2 cellular contexts compared by ENCODE assay signal in the genomic region with DNA sequence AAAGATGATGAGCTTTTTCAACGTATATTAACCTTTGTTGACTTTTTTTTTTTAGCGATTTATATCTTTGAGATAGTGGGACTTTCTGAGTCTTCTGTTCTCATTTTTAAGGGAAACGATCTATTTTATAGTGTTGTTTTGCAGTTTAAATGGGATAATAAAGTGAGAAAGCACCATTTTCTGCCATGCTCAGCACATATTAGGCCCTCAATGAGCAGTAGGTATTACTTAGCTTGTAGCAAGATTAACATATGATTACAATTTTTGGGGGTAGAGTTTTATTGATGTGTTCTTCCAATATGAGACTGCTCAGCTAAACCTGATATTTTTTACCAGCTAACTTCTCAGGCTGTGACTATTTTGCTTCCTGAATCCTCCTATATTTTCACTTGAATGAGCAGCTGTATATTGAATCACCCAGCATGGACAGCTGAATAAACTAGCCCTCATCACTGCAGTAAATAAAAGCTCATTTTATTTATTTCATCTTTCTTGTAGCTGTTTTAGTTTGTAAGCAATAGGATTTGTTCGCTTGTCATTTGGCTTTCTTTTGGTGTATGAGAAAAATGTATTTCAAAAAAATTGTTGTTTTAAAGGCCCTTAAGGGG.
TF ChIP-seq lines count a peak whose summit lies in the region.

No MANE protein-coding gene starts in this region.

TF ChIP-seq in GM23338, 12 proteins besides CTCF, POLR2A, EP300 and RAD21 (continues in another document):
- TF ChIP-seq ZNF331 (CRISPR knock-in tag; IDR thresholded peaks at IDR 0.05; ENCODE audit: low read depth) (no peak), EZH2phosphoT487 (IDR thresholded peaks at IDR 0.05; ENCODE audit: unreplicated experiment) (no peak), NANOG (IDR thresholded peaks at IDR 0.05; ENCODE audit: borderline replicate concordance) (no peak), POLR2AphosphoS5 (IDR thresholded peaks at IDR 0.05; ENCODE audit: low read depth) (no peak), EZH2 (IDR thresholded peaks at IDR 0.05; ENCODE audit: low read depth, unreplicated experiment) (no peak), ZNF114 (CRISPR knock-in tag; IDR thresholded peaks at IDR 0.05) (no peak), JUNB (IDR thresholded peaks at IDR 0.05; ENCODE audit: unreplicated experiment) (no peak), STAT1 (IDR thresholded peaks at IDR 0.05; ENCODE audit: unreplicated experiment) (no peak), CREB1 (CRISPR knock-in tag; IDR thresholded peaks at IDR 0.05; ENCODE audit: low read depth) (no peak)
- TF ChIP-seq, protein P1, sequence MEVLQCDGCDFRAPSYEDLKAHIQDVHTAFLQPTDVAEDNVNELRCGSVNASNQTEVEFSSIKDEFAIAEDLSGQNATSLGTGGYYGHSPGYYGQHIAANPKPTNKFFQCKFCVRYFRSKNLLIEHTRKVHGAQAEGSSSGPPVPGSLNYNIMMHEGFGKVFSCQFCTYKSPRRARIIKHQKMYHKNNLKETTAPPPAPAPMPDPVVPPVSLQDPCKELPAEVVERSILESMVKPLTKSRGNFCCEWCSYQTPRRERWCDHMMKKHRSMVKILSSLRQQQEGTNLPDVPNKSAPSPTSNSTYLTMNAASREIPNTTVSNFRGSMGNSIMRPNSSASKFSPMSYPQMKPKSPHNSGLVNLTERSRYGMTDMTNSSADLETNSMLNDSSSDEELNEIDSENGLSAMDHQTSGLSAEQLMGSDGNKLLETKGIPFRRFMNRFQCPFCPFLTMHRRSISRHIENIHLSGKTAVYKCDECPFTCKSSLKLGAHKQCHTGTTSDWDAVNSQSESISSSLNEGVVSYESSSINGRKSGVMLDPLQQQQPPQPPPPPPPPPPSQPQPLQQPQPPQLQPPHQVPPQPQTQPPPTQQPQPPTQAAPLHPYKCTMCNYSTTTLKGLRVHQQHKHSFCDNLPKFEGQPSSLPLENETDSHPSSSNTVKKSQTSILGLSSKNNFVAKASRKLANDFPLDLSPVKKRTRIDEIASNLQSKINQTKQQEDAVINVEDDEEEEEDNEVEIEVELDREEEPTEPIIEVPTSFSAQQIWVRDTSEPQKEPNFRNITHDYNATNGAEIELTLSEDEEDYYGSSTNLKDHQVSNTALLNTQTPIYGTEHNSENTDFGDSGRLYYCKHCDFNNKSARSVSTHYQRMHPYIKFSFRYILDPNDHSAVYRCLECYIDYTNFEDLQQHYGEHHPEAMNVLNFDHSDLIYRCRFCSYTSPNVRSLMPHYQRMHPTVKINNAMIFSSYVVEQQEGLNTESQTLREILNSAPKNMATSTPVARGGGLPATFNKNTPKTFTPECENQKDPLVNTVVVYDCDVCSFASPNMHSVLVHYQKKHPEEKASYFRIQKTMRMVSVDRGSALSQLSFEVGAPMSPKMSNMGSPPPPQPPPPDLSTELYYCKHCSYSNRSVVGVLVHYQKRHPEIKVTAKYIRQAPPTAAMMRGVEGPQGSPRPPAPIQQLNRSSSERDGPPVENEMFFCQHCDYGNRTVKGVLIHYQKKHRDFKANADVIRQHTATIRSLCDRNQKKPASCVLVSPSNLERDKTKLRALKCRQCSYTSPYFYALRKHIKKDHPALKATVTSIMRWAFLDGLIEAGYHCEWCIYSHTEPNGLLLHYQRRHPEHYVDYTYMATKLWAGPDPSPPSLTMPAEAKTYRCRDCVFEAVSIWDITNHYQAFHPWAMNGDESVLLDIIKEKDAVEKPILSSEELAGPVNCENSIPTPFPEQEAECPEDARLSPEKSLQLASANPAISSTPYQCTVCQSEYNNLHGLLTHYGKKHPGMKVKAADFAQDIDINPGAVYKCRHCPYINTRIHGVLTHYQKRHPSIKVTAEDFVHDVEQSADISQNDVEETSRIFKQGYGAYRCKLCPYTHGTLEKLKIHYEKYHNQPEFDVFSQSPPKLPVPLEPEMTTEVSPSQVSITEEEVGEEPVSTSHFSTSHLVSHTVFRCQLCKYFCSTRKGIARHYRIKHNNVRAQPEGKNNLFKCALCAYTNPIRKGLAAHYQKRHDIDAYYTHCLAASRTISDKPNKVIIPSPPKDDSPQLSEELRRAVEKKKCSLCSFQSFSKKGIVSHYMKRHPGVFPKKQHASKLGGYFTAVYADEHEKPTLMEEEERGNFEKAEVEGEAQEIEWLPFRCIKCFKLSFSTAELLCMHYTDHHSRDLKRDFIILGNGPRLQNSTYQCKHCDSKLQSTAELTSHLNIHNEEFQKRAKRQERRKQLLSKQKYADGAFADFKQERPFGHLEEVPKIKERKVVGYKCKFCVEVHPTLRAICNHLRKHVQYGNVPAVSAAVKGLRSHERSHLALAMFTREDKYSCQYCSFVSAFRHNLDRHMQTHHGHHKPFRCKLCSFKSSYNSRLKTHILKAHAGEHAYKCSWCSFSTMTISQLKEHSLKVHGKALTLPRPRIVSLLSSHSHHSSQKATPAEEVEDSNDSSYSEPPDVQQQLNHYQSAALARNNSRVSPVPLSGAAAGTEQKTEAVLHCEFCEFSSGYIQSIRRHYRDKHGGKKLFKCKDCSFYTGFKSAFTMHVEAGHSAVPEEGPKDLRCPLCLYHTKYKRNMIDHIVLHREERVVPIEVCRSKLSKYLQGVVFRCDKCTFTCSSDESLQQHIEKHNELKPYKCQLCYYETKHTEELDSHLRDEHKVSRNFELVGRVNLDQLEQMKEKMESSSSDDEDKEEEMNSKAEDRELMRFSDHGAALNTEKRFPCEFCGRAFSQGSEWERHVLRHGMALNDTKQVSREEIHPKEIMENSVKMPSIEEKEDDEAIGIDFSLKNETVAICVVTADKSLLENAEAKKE (CRISPR knock-in tag; IDR thresholded peaks at IDR 0.05), result no peak
- TF ChIP-seq, protein P2, sequence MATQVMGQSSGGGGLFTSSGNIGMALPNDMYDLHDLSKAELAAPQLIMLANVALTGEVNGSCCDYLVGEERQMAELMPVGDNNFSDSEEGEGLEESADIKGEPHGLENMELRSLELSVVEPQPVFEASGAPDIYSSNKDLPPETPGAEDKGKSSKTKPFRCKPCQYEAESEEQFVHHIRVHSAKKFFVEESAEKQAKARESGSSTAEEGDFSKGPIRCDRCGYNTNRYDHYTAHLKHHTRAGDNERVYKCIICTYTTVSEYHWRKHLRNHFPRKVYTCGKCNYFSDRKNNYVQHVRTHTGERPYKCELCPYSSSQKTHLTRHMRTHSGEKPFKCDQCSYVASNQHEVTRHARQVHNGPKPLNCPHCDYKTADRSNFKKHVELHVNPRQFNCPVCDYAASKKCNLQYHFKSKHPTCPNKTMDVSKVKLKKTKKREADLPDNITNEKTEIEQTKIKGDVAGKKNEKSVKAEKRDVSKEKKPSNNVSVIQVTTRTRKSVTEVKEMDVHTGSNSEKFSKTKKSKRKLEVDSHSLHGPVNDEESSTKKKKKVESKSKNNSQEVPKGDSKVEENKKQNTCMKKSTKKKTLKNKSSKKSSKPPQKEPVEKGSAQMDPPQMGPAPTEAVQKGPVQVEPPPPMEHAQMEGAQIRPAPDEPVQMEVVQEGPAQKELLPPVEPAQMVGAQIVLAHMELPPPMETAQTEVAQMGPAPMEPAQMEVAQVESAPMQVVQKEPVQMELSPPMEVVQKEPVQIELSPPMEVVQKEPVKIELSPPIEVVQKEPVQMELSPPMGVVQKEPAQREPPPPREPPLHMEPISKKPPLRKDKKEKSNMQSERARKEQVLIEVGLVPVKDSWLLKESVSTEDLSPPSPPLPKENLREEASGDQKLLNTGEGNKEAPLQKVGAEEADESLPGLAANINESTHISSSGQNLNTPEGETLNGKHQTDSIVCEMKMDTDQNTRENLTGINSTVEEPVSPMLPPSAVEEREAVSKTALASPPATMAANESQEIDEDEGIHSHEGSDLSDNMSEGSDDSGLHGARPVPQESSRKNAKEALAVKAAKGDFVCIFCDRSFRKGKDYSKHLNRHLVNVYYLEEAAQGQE (IDR thresholded peaks at IDR 0.05; ENCODE audit: unreplicated experiment), result no peak

TF ChIP-seq in WTC11, 78 proteins besides CTCF, POLR2A, EP300 and RAD21 (continues in another document):
- TF ChIP-seq, protein P3, sequence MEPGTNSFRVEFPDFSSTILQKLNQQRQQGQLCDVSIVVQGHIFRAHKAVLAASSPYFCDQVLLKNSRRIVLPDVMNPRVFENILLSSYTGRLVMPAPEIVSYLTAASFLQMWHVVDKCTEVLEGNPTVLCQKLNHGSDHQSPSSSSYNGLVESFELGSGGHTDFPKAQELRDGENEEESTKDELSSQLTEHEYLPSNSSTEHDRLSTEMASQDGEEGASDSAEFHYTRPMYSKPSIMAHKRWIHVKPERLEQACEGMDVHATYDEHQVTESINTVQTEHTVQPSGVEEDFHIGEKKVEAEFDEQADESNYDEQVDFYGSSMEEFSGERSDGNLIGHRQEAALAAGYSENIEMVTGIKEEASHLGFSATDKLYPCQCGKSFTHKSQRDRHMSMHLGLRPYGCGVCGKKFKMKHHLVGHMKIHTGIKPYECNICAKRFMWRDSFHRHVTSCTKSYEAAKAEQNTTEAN (CRISPR knock-in tag; IDR thresholded peaks at IDR 0.05), result no peak
- TF ChIP-seq FOXP1 (CRISPR knock-in tag; IDR thresholded peaks at IDR 0.05; ENCODE audit: borderline replicate concordance), result no peak
- no peak for TF ChIP-seq GTF2I (CRISPR knock-in tag; conservative IDR thresholded peaks at IDR 0.05)
- no peak for TF ChIP-seq ELF4 (CRISPR knock-in tag; IDR thresholded peaks at IDR 0.05; ENCODE audit: low read depth)
- TF ChIP-seq, protein P4, sequence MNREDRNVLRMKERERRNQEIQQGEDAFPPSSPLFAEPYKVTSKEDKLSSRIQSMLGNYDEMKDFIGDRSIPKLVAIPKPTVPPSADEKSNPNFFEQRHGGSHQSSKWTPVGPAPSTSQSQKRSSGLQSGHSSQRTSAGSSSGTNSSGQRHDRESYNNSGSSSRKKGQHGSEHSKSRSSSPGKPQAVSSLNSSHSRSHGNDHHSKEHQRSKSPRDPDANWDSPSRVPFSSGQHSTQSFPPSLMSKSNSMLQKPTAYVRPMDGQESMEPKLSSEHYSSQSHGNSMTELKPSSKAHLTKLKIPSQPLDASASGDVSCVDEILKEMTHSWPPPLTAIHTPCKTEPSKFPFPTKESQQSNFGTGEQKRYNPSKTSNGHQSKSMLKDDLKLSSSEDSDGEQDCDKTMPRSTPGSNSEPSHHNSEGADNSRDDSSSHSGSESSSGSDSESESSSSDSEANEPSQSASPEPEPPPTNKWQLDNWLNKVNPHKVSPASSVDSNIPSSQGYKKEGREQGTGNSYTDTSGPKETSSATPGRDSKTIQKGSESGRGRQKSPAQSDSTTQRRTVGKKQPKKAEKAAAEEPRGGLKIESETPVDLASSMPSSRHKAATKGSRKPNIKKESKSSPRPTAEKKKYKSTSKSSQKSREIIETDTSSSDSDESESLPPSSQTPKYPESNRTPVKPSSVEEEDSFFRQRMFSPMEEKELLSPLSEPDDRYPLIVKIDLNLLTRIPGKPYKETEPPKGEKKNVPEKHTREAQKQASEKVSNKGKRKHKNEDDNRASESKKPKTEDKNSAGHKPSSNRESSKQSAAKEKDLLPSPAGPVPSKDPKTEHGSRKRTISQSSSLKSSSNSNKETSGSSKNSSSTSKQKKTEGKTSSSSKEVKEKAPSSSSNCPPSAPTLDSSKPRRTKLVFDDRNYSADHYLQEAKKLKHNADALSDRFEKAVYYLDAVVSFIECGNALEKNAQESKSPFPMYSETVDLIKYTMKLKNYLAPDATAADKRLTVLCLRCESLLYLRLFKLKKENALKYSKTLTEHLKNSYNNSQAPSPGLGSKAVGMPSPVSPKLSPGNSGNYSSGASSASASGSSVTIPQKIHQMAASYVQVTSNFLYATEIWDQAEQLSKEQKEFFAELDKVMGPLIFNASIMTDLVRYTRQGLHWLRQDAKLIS (CRISPR knock-in tag; IDR thresholded peaks at IDR 0.05; ENCODE audit: borderline replicate concordance), result no peak
- TF ChIP-seq, protein P5, sequence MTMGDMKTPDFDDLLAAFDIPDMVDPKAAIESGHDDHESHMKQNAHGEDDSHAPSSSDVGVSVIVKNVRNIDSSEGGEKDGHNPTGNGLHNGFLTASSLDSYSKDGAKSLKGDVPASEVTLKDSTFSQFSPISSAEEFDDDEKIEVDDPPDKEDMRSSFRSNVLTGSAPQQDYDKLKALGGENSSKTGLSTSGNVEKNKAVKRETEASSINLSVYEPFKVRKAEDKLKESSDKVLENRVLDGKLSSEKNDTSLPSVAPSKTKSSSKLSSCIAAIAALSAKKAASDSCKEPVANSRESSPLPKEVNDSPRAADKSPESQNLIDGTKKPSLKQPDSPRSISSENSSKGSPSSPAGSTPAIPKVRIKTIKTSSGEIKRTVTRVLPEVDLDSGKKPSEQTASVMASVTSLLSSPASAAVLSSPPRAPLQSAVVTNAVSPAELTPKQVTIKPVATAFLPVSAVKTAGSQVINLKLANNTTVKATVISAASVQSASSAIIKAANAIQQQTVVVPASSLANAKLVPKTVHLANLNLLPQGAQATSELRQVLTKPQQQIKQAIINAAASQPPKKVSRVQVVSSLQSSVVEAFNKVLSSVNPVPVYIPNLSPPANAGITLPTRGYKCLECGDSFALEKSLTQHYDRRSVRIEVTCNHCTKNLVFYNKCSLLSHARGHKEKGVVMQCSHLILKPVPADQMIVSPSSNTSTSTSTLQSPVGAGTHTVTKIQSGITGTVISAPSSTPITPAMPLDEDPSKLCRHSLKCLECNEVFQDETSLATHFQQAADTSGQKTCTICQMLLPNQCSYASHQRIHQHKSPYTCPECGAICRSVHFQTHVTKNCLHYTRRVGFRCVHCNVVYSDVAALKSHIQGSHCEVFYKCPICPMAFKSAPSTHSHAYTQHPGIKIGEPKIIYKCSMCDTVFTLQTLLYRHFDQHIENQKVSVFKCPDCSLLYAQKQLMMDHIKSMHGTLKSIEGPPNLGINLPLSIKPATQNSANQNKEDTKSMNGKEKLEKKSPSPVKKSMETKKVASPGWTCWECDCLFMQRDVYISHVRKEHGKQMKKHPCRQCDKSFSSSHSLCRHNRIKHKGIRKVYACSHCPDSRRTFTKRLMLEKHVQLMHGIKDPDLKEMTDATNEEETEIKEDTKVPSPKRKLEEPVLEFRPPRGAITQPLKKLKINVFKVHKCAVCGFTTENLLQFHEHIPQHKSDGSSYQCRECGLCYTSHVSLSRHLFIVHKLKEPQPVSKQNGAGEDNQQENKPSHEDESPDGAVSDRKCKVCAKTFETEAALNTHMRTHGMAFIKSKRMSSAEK (CRISPR knock-in tag; IDR thresholded peaks at IDR 0.05; ENCODE audit: borderline replicate concordance), result no peak
- TF ChIP-seq, protein P6, sequence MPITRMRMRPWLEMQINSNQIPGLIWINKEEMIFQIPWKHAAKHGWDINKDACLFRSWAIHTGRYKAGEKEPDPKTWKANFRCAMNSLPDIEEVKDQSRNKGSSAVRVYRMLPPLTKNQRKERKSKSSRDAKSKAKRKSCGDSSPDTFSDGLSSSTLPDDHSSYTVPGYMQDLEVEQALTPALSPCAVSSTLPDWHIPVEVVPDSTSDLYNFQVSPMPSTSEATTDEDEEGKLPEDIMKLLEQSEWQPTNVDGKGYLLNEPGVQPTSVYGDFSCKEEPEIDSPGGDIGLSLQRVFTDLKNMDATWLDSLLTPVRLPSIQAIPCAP (CRISPR knock-in tag; IDR thresholded peaks at IDR 0.05), result no peak
- TF ChIP-seq, protein P7, sequence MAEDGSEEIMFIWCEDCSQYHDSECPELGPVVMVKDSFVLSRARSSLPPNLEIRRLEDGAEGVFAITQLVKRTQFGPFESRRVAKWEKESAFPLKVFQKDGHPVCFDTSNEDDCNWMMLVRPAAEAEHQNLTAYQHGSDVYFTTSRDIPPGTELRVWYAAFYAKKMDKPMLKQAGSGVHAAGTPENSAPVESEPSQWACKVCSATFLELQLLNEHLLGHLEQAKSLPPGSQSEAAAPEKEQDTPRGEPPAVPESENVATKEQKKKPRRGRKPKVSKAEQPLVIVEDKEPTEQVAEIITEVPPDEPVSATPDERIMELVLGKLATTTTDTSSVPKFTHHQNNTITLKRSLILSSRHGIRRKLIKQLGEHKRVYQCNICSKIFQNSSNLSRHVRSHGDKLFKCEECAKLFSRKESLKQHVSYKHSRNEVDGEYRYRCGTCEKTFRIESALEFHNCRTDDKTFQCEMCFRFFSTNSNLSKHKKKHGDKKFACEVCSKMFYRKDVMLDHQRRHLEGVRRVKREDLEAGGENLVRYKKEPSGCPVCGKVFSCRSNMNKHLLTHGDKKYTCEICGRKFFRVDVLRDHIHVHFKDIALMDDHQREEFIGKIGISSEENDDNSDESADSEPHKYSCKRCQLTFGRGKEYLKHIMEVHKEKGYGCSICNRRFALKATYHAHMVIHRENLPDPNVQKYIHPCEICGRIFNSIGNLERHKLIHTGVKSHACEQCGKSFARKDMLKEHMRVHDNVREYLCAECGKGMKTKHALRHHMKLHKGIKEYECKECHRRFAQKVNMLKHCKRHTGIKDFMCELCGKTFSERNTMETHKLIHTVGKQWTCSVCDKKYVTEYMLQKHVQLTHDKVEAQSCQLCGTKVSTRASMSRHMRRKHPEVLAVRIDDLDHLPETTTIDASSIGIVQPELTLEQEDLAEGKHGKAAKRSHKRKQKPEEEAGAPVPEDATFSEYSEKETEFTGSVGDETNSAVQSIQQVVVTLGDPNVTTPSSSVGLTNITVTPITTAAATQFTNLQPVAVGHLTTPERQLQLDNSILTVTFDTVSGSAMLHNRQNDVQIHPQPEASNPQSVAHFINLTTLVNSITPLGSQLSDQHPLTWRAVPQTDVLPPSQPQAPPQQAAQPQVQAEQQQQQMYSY (CRISPR knock-in tag; IDR thresholded peaks at IDR 0.05), result no peak
